In genomic region chr5:146068136-146068717, GRCh38 we compare ENCODE assay signal across 36 cellular contexts. TPM values are rescaled to one million over a fixed set of nuclear protein-coding genes. Genes with fewer than 3 reads are reported as not detected.
DNase-seq lines count a peak whose midpoint lies in the region; ATAC-seq and TF ChIP-seq lines count a peak whose summit lies in the region.
"Had no signal": no experiment of that assay in that cellular context is flagged by ENCODE, and none has a peak within 500 bp of the region (broad histone marks: within the 10 kb centered on the region; RNA-seq: fewer than 3 reads in every experiment).

No MANE protein-coding gene starts in this region.

- H3K9me3 ChIP-seq in endodermal cell (ENCODE audit: control insufficient read depth, low read length) (no peaks in the 10 kb centered on the region), mucosa of descending colon (no peaks in the 10 kb centered on the region), gastrocnemius medialis (no peaks in the 10 kb centered on the region), vagina (no peaks in the 10 kb centered on the region)
- H3K9me3 ChIP-seq: ascending aorta, BE2C, esophagus muscularis mucosa, ovary, Peyer's patch, stomach had no signal

- H3K36me3 ChIP-seq in endodermal cell (ENCODE audit: control insufficient read depth, insufficient read depth, low read length), result no peaks in the 10 kb centered on the region
- peaks cover 2% of the 10 kb centered on the region for H3K36me3 ChIP-seq in mucosa of descending colon (ENCODE audit: low read depth)
- no peaks in the 10 kb centered on the region for H3K36me3 ChIP-seq in gastrocnemius medialis
- no peaks in the 10 kb centered on the region for H3K36me3 ChIP-seq in vagina
- H3K36me3 ChIP-seq: ascending aorta, BE2C, ovary had no signal

- H3K27ac Mint-ChIP-seq in endodermal cell, result no peak overlapping the region
- no peak overlapping the region for H3K27ac Mint-ChIP-seq in activated CD8-positive, alpha-beta T cell treated with anti-CD3 and anti-CD28 coated beads for 36 hours
- H3K27ac Mint-ChIP-seq: activated CD4-positive, alpha-beta T cell treated with anti-CD3 and anti-CD28 coated beads, Interleukin-2, amount 10 ng/mL, durations not matched to agents 24 days and 14 days; activated naive CD8-positive, alpha-beta T cell treated with anti-CD3 and anti-CD28 coated beads, Interleukin-2, amount 10 ng/mL, durations not matched to agents 7 days and 5 days; CD8-positive, alpha-beta T cell; dendritic cell treated with granulocyte-macrophage colony-stimulating factor and Interleukin-4, amounts not matched to agents 40 ng/mL and 50 ng/mL, for 4 days; natural killer cell treated with Interleukin-12 subunit alpha and Interleukin-12 subunit beta and Interleukin-15 and Interleukin-18, amount 100 ng/mL, for 72 hours had no signal

- no peak for TF ChIP-seq CTCF in endodermal cell (conservative IDR thresholded peaks at IDR 0.05)
- no peak for TF ChIP-seq CTCF in mucosa of descending colon (IDR thresholded peaks at IDR 0.05)
- no peak for TF ChIP-seq CTCF in gastrocnemius medialis (IDR thresholded peaks at IDR 0.05 in 4 of 5, conservative IDR thresholded peaks at IDR 0.05 in 1 of 5)
- no peak for TF ChIP-seq CTCF in activated CD8-positive, alpha-beta T cell treated with anti-CD3 and anti-CD28 coated beads for 36 hours (IDR thresholded peaks at IDR 0.05)
- no peak for TF ChIP-seq CTCF in vagina (IDR thresholded peaks at IDR 0.05)

- H3K4me3 ChIP-seq in endodermal cell (ENCODE audit: low read length) (no peak overlapping the region), mucosa of descending colon (no peak overlapping the region), gastrocnemius medialis (no peak overlapping the region), vagina (no peak overlapping the region)
- H3K4me3 ChIP-seq: ascending aorta, esophagus muscularis mucosa, lung, ovary, Peyer's patch, stomach had no signal

- H3K9me3 Mint-ChIP-seq in endodermal cell, result no peaks in the 10 kb centered on the region
- no peaks in the 10 kb centered on the region for H3K9me3 Mint-ChIP-seq in activated CD8-positive, alpha-beta T cell treated with anti-CD3 and anti-CD28 coated beads for 36 hours
- H3K9me3 Mint-ChIP-seq: activated CD4-positive, alpha-beta T cell treated with anti-CD3 and anti-CD28 coated beads, Interleukin-2, amount 10 ng/mL, durations not matched to agents 24 days and 14 days; activated naive CD8-positive, alpha-beta T cell treated with anti-CD3 and anti-CD28 coated beads, Interleukin-2, amount 10 ng/mL, durations not matched to agents 7 days and 5 days; CD8-positive, alpha-beta T cell; dendritic cell treated with granulocyte-macrophage colony-stimulating factor and Interleukin-4, amounts not matched to agents 40 ng/mL and 50 ng/mL, for 4 days; natural killer cell treated with Interleukin-12 subunit alpha and Interleukin-12 subunit beta and Interleukin-15 and Interleukin-18, amount 100 ng/mL, for 72 hours had no signal

- H3K27me3 ChIP-seq in endodermal cell (ENCODE audit: control insufficient read depth, insufficient read depth, low read length, poor library complexity, severe bottlenecking) (no peaks in the 10 kb centered on the region), gastrocnemius medialis (no peaks in the 10 kb centered on the region), vagina (no peaks in the 10 kb centered on the region)
- H3K27me3 ChIP-seq: ascending aorta, BE2C, esophagus muscularis mucosa, foreskin keratinocyte, ovary, Peyer's patch, stomach had no signal

- no peak for TF ChIP-seq POLR2A in gastrocnemius medialis (IDR thresholded peaks at IDR 0.05)
- no peak for TF ChIP-seq POLR2A in vagina (IDR thresholded peaks at IDR 0.05)

- no peaks in the 10 kb centered on the region for H3K36me3 Mint-ChIP-seq in endodermal cell (ENCODE audit: low read depth)
- H3K36me3 Mint-ChIP-seq in activated CD8-positive, alpha-beta T cell treated with anti-CD3 and anti-CD28 coated beads for 36 hours (ENCODE audit: low read depth), result no peaks in the 10 kb centered on the region
- H3K36me3 Mint-ChIP-seq: activated naive CD8-positive, alpha-beta T cell treated with anti-CD3 and anti-CD28 coated beads, Interleukin-2, amount 10 ng/mL, durations not matched to agents 7 days and 5 days; CD8-positive, alpha-beta T cell; natural killer cell treated with Interleukin-12 subunit alpha and Interleukin-12 subunit beta and Interleukin-15 and Interleukin-18, amount 100 ng/mL, for 72 hours had no signal

- in situ Hi-C loops in gastrocnemius medialis (cut with MboI; ENCODE audit: low sequenced_read_pairs in 4 of 4), result loop anchor here (25.0 kb wide), 1 partner anchor 381 kb away; no protein-coding TSS in a partner anchor

- peaks cover 6% of the 10 kb centered on the region for H3K4me1 Mint-ChIP-seq in endodermal cell
- H3K4me1 Mint-ChIP-seq in activated CD8-positive, alpha-beta T cell treated with anti-CD3 and anti-CD28 coated beads for 36 hours (ENCODE audit: low read depth), result no peaks in the 10 kb centered on the region
- H3K4me1 Mint-ChIP-seq: activated CD4-positive, alpha-beta T cell treated with anti-CD3 and anti-CD28 coated beads, Interleukin-2, amount 10 ng/mL, durations not matched to agents 24 days and 14 days had no signal

- H3K4me3 Mint-ChIP-seq in endodermal cell, result no peak overlapping the region
- no peak overlapping the region for H3K4me3 Mint-ChIP-seq in activated CD8-positive, alpha-beta T cell treated with anti-CD3 and anti-CD28 coated beads for 36 hours
- H3K4me3 Mint-ChIP-seq: activated CD4-positive, alpha-beta T cell treated with anti-CD3 and anti-CD28 coated beads, Interleukin-2, amount 10 ng/mL, durations not matched to agents 24 days and 14 days; activated naive CD8-positive, alpha-beta T cell treated with anti-CD3 and anti-CD28 coated beads, Interleukin-2, amount 10 ng/mL, durations not matched to agents 7 days and 5 days; CD8-positive, alpha-beta T cell; dendritic cell treated with granulocyte-macrophage colony-stimulating factor and Interleukin-4, amounts not matched to agents 40 ng/mL and 50 ng/mL, for 4 days; natural killer cell treated with Interleukin-12 subunit alpha and Interleukin-12 subunit beta and Interleukin-15 and Interleukin-18, amount 100 ng/mL, for 72 hours had no signal

- H3K27me3 Mint-ChIP-seq in endodermal cell (ENCODE audit: insufficient read depth), result peaks cover 37% of the 10 kb centered on the region
- H3K27me3 Mint-ChIP-seq in activated CD8-positive, alpha-beta T cell treated with anti-CD3 and anti-CD28 coated beads for 36 hours, result peaks cover 3% of the 10 kb centered on the region
- H3K27me3 Mint-ChIP-seq: dendritic cell treated with granulocyte-macrophage colony-stimulating factor and Interleukin-4, amounts not matched to agents 40 ng/mL and 50 ng/mL, for 4 days had no signal

- ATAC-seq in mucosa of descending colon (peak; percentile 6), gastrocnemius medialis (peak; percentile 34 to 54)
- ATAC-seq in activated CD8-positive, alpha-beta T cell treated with anti-CD3 and anti-CD28 coated beads for 36 hours, result no peak
- ATAC-seq: CD8-positive, alpha-beta T cell; foreskin keratinocyte had no signal

- CTCF ChIA-PET in activated CD8-positive, alpha-beta T cell treated with anti-CD3 and anti-CD28 coated beads for 36 hours (lab: Charles Lee), result no interaction called here

- H3K4me1 ChIP-seq in endodermal cell (ENCODE audit: control insufficient read depth, insufficient read depth, low read length) (no peaks in the 10 kb centered on the region), mucosa of descending colon (ENCODE audit: low read depth) (no peaks in the 10 kb centered on the region), gastrocnemius medialis (peaks cover 9 to 10% of the 10 kb centered on the region in 2 donors), vagina (no peaks in the 10 kb centered on the region)
- H3K4me1 ChIP-seq: BE2C, Peyer's patch, stomach had no signal

- DNase-seq in NCI-H524 (lab: John Stamatoyannopoulos, UW), result peak; percentile 70 to 87
- DNase-seq in endodermal cell, result peak; percentile 26
- no peak for DNase-seq in mucosa of descending colon
- no peak for DNase-seq in gastrocnemius medialis
- DNase-seq in activated CD8-positive, alpha-beta T cell treated with anti-CD3 and anti-CD28 coated beads for 36 hours, result no peak
- no peak for DNase-seq in vagina (ENCODE audit: extremely low spot score in 2 of 2)
- no peak for DNase-seq in NCI-H2227 (lab: John Stamatoyannopoulos, UW; ENCODE audit: unreplicated experiment)
- DNase-seq: ACHN; activated CD4-positive, alpha-beta T cell treated with anti-CD3 and anti-CD28 coated beads, Interleukin-2, amount 10 ng/mL, durations not matched to agents 24 days and 14 days; activated gamma-delta T cell treated with Interleukin-2 at 50 U/mL for 16 hours; activated naive CD8-positive, alpha-beta T cell treated with anti-CD3 and anti-CD28 coated beads, Interleukin-2, amount 10 ng/mL, durations not matched to agents 7 days and 5 days; activated T-cell treated with anti-CD3 and anti-CD28 coated beads, Interleukin-2, amount 50 U/mL, for 1 hour; BE2C; CD8-positive, alpha-beta T cell; central memory CD4-positive, alpha-beta T cell; EL; foreskin keratinocyte; GOT3; kidney glomerular epithelial cell; NCI-H1694 treated with DMSO at 0.1 percent for 48 hours; NCI-H2171 treated with DMSO at 0.1 percent for 48 hours; NCI-H526; ovary; Peyer's patch; SIG-M5; stimulated activated CD4-positive, alpha-beta T cell treated with anti-CD3 and anti-CD28 coated beads, Interleukin-2, amount 100 ng/mL, for 48 hours; stomach; SW 1271; T1000 had no signal

- intact Hi-C loops in mucosa of descending colon (cut with DNase I, micrococcal nuclease) (no loop called here), gastrocnemius medialis (cut with DNase I; ENCODE audit: low total_unique reads) (no loop called here), vagina (cut with DNase I) (no loop called here)
- intact Hi-C loops in activated CD8-positive, alpha-beta T cell treated with anti-CD3 and anti-CD28 coated beads for 36 hours (cut with micrococcal nuclease), result no loop called here

- H3K27ac ChIP-seq in endodermal cell (ENCODE audit: low read depth, low read length) (no peak overlapping the region), gastrocnemius medialis (no peak overlapping the region), vagina (no peak overlapping the region)
- H3K27ac ChIP-seq: ascending aorta, esophagus muscularis mucosa, foreskin keratinocyte, ovary, Peyer's patch, stomach, VCaP had no signal

- 95 to 98% methylated on average over 4 to 10 of the region's 10 CpGs for WGBS in endodermal cell (ENCODE audit: insufficient coverage in 1 of 2, insufficient read length in 1 of 2), 2 experiments

- H3K9ac ChIP-seq in endodermal cell (ENCODE audit: extremely low read depth, low read length, poor library complexity, severe bottlenecking), result no peak overlapping the region

- POLR2A ChIA-PET in activated CD8-positive, alpha-beta T cell treated with anti-CD3 and anti-CD28 coated beads for 36 hours (lab: Charles Lee), result no interaction called here

RNA-seq across cellular contexts. Expression of gene PLAC8L1, which starts 37.1 kb away (rescaled TPM):
- 1 to 10 TPM in 1 of 2 donors, under 1 TPM in 1; 1.00 to 1.5 TPM for total RNA-seq in endodermal cell
- 0.82 TPM for polyA plus RNA-seq in endodermal cell (2013, experiment 1 of 2)
- polyA plus RNA-seq in endodermal cell (2013, experiment 2 of 2), result not detected
- total RNA-seq in mucosa of descending colon, result under 1 TPM in 1 of 3 donors, not detected in 2; 0.70 TPM
- not detected for total RNA-seq in gastrocnemius medialis
- under 1 TPM in 1 of 2 experiments, not detected in 1; 0.61 TPM for total RNA-seq in activated CD8-positive, alpha-beta T cell treated with anti-CD3 and anti-CD28 coated beads for 36 hours
- not detected for total RNA-seq in vagina
- total RNA-seq: ascending aorta; CD8-positive, alpha-beta T cell; esophagus muscularis mucosa; foreskin keratinocyte; HT-29; stomach had no signal
- polyA plus RNA-seq: ovary had no signal

Comparison
In these comparisons a context has a peak if more than half of its experiments do, and no peak if none do; other contexts are left out.
1. DNase-seq: peak in NCI-H524 (2 of 2) and endodermal cell (single experiment); none in mucosa of descending colon (0 of 3), gastrocnemius medialis (0 of 2), activated CD8-positive, alpha-beta T cell treated with anti-CD3 and anti-CD28 coated beads for 36 hours (single experiment), vagina (0 of 2) and NCI-H2227 (single experiment).